ENCODE assay signal across 1 cellular context in genomic region chr15:81950841-81951414, GRCh38.
TF ChIP-seq lines count a peak whose summit lies in the region.

No MANE protein-coding gene starts in this region.

TF ChIP-seq in HEK293, 187 proteins besides CTCF, POLR2A, EP300 and RAD21 (continued from another document and continues in another):
- TF ChIP-seq ZBTB8A (tag by site-specific recombination; IDR thresholded peaks at IDR 0.05) (peak; percentile 60), ZNF747 (tag by site-specific recombination; IDR thresholded peaks at IDR 0.05) (no peak), GLI2 (tag by site-specific recombination; IDR thresholded peaks at IDR 0.05; ENCODE audit: borderline replicate concordance, low read depth) (peak; percentile 90), TRIM28 (IDR thresholded peaks at IDR 0.05; ENCODE audit: borderline replicate concordance, low read length) (peak; percentile 97), ZNF548 (tag by site-specific recombination; IDR thresholded peaks at IDR 0.05) (no peak), ZNF777 (tag by site-specific recombination; IDR thresholded peaks at IDR 0.05; ENCODE audit: borderline replicate concordance) (no peak), HOXC10 (CRISPR knock-in tag; IDR thresholded peaks at IDR 0.05) (no peak), ZNF768 (tag by site-specific recombination; IDR thresholded peaks at IDR 0.05) (no peak), ZNF146 (tag by site-specific recombination; IDR thresholded peaks at IDR 0.05) (no peak), ZNF473 (tag by site-specific recombination; IDR thresholded peaks at IDR 0.05) (no peak), OVOL3 (tag by site-specific recombination; IDR thresholded peaks at IDR 0.05) (peak; percentile 85; the same call in 1 of the 2 replicates), TCF7L2 (IDR thresholded peaks at IDR 0.05; ENCODE audit: borderline replicate concordance, low read depth, low read length) (peak; percentile 94), ZNF324 (tag by site-specific recombination; IDR thresholded peaks at IDR 0.05) (no peak; the same call in 1 of the 2 replicates), PRDM1 (tag by site-specific recombination; IDR thresholded peaks at IDR 0.05) (no peak), ZNF558 (tag by site-specific recombination; IDR thresholded peaks at IDR 0.05) (no peak), ZNF138 (tag by site-specific recombination; IDR thresholded peaks at IDR 0.05; ENCODE audit: borderline replicate concordance) (no peak), ZNF341 (tag by site-specific recombination; IDR thresholded peaks at IDR 0.05; ENCODE audit: low read depth) (peak; percentile 60), ZFP3 (tag by site-specific recombination; IDR thresholded peaks at IDR 0.05; ENCODE audit: low read depth) (no peak), YY2 (tag by site-specific recombination; IDR thresholded peaks at IDR 0.05) (no peak), ZNF280D (tag by site-specific recombination; IDR thresholded peaks at IDR 0.05) (no peak), ZNF521 (tag by site-specific recombination; IDR thresholded peaks at IDR 0.05) (no peak), ZNF529 (tag by site-specific recombination; IDR thresholded peaks at IDR 0.05; ENCODE audit: insufficient replicate concordance) (no peak), ZNF404 (tag by site-specific recombination; IDR thresholded peaks at IDR 0.05) (no peak), ZNF610 (tag by site-specific recombination; IDR thresholded peaks at IDR 0.05; ENCODE audit: borderline replicate concordance) (peak; percentile 86; the same call in 1 of the 2 replicates), ZNF302 (tag by site-specific recombination; IDR thresholded peaks at IDR 0.05; ENCODE audit: low read depth) (no peak), ZNF26 (tag by site-specific recombination; IDR thresholded peaks at IDR 0.05) (no peak), ZNF121 (tag by site-specific recombination; IDR thresholded peaks at IDR 0.05) (no peak), ZBTB21 (tag by site-specific recombination; IDR thresholded peaks at IDR 0.05) (no peak), BCL11B (tag by site-specific recombination; IDR thresholded peaks at IDR 0.05; ENCODE audit: low read depth) (peak; percentile 57; the same call in 1 of the 2 replicates), ZNF416 (tag by site-specific recombination; IDR thresholded peaks at IDR 0.05) (no peak), ZNF626 (tag by site-specific recombination; IDR thresholded peaks at IDR 0.05) (no peak), ZNF248 (tag by site-specific recombination; IDR thresholded peaks at IDR 0.05) (no peak), ZNF701 (tag by site-specific recombination; IDR thresholded peaks at IDR 0.05) (no peak), ZNF16 (tag by site-specific recombination; IDR thresholded peaks at IDR 0.05; ENCODE audit: low read depth) (no peak), ZNF792 (tag by site-specific recombination; IDR thresholded peaks at IDR 0.05) (no peak), ZSCAN23 (tag by site-specific recombination; IDR thresholded peaks at IDR 0.05) (0 out of 2 replicates have a peak, but pooled peaks have one; percentile 59), HIC1 (tag by site-specific recombination; IDR thresholded peaks at IDR 0.05) (no peak; the same call in none of the 2 replicates), ZNF560 (tag by site-specific recombination; IDR thresholded peaks at IDR 0.05; ENCODE audit: borderline replicate concordance) (no peak), ZBTB1 (tag by site-specific recombination; IDR thresholded peaks at IDR 0.05) (peak; percentile 57; the same call in 1 of the 2 replicates), SCRT1 (tag by site-specific recombination; IDR thresholded peaks at IDR 0.05; ENCODE audit: borderline replicate concordance) (peak; percentile 95), ZNF530 (tag by site-specific recombination; IDR thresholded peaks at IDR 0.05; ENCODE audit: low read depth) (no peak), ZNF707 (tag by site-specific recombination; IDR thresholded peaks at IDR 0.05) (no peak), ZNF354C (tag by site-specific recombination; IDR thresholded peaks at IDR 0.05; ENCODE audit: borderline replicate concordance, low read depth) (no peak), ZNF169 (tag by site-specific recombination; IDR thresholded peaks at IDR 0.05) (no peak), ZNF398 (tag by site-specific recombination; IDR thresholded peaks at IDR 0.05) (peak; percentile 30; the same call in 1 of the 2 replicates), ZNF202 (tag by site-specific recombination; IDR thresholded peaks at IDR 0.05; ENCODE audit: borderline replicate concordance) (no peak), ZNF211 (tag by site-specific recombination; IDR thresholded peaks at IDR 0.05; ENCODE audit: low read depth) (no peak), ZNF335 (tag by site-specific recombination; conservative IDR thresholded peaks at IDR 0.05) (0 out of 2 replicates have a peak, but pooled peaks have one; percentile 33), GLI4 (tag by site-specific recombination; IDR thresholded peaks at IDR 0.05) (no peak), ZBTB7A (tag by site-specific recombination; IDR thresholded peaks at IDR 0.05; ENCODE audit: low read depth) (no peak), ZNF623 (tag by site-specific recombination; IDR thresholded peaks at IDR 0.05) (no peak), ZNF174 (tag by site-specific recombination; IDR thresholded peaks at IDR 0.05) (no peak), ZNF292 (tag by site-specific recombination; IDR thresholded peaks at IDR 0.05; ENCODE audit: borderline replicate concordance, low read depth) (no peak), HOXA7 (CRISPR knock-in tag; IDR thresholded peaks at IDR 0.05; ENCODE audit: borderline replicate concordance) (no peak), ZEB2 (tag by site-specific recombination; IDR thresholded peaks at IDR 0.05) (peak; percentile 86), KLF16 (tag by site-specific recombination; IDR thresholded peaks at IDR 0.05) (peak; percentile 78; the same call in 1 of the 2 replicates), ZNF677 (tag by site-specific recombination; IDR thresholded peaks at IDR 0.05) (no peak), ZNF433 (tag by site-specific recombination; IDR thresholded peaks at IDR 0.05; ENCODE audit: low read depth) (no peak)
- TF ChIP-seq, protein P1, sequence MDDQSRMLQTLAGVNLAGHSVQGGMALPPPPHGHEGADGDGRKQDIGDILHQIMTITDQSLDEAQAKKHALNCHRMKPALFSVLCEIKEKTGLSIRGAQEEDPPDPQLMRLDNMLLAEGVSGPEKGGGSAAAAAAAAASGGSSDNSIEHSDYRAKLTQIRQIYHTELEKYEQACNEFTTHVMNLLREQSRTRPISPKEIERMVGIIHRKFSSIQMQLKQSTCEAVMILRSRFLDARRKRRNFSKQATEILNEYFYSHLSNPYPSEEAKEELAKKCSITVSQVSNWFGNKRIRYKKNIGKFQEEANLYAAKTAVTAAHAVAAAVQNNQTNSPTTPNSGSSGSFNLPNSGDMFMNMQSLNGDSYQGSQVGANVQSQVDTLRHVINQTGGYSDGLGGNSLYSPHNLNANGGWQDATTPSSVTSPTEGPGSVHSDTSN (CRISPR knock-in tag; IDR thresholded peaks at IDR 0.05): no peak
- TF ChIP-seq, protein P2, sequence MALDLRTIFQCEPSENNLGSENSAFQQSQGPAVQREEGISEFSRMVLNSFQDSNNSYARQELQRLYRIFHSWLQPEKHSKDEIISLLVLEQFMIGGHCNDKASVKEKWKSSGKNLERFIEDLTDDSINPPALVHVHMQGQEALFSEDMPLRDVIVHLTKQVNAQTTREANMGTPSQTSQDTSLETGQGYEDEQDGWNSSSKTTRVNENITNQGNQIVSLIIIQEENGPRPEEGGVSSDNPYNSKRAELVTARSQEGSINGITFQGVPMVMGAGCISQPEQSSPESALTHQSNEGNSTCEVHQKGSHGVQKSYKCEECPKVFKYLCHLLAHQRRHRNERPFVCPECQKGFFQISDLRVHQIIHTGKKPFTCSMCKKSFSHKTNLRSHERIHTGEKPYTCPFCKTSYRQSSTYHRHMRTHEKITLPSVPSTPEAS (tag by site-specific recombination; IDR thresholded peaks at IDR 0.05): no peak
- TF ChIP-seq, protein P3, sequence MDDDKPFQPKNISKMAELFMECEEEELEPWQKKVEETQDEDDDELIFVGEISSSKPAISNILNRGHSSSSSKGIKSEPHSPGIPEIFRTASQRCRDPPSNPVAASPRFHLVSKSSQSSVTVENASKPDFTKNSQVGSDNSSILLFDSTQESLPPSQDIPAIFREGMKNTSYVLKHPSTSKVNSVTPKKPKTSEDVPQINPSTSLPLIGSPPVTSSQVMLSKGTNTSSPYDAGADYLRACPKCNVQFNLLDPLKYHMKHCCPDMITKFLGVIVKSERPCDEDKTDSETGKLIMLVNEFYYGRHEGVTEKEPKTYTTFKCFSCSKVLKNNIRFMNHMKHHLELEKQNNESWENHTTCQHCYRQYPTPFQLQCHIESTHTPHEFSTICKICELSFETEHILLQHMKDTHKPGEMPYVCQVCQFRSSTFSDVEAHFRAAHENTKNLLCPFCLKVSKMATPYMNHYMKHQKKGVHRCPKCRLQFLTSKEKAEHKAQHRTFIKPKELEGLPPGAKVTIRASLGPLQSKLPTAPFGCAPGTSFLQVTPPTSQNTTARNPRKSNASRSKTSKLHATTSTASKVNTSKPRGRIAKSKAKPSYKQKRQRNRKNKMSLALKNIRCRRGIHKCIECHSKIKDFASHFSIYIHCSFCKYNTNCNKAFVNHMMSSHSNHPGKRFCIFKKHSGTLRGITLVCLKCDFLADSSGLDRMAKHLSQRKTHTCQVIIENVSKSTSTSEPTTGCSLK (tag by site-specific recombination; IDR thresholded peaks at IDR 0.05): no peak
- TF ChIP-seq, protein P4, sequence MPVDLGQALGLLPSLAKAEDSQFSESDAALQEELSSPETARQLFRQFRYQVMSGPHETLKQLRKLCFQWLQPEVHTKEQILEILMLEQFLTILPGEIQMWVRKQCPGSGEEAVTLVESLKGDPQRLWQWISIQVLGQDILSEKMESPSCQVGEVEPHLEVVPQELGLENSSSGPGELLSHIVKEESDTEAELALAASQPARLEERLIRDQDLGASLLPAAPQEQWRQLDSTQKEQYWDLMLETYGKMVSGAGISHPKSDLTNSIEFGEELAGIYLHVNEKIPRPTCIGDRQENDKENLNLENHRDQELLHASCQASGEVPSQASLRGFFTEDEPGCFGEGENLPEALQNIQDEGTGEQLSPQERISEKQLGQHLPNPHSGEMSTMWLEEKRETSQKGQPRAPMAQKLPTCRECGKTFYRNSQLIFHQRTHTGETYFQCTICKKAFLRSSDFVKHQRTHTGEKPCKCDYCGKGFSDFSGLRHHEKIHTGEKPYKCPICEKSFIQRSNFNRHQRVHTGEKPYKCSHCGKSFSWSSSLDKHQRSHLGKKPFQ (tag by site-specific recombination; IDR thresholded peaks at IDR 0.05): peak; percentile 77
